8 cellular contexts compared by ENCODE assay signal in genomic region chr10:24882047-24882698, GRCh38.
DNase-seq lines count a peak whose midpoint lies in the region; ATAC-seq and TF ChIP-seq lines count a peak whose summit lies in the region.

No MANE protein-coding gene starts in this region.

- WGBS in prostate gland, result 80% methylated on average over 11 of the region's 11 CpGs

- H3K4me1 ChIP-seq in gastrocnemius medialis, result no peaks in the 10 kb centered on the region
- no peaks in the 10 kb centered on the region for H3K4me1 ChIP-seq in prostate gland (replicated peaks)

- no peaks in the 10 kb centered on the region for H3K27me3 ChIP-seq in gastrocnemius medialis
- no peaks in the 10 kb centered on the region for H3K27me3 ChIP-seq in prostate gland (replicated peaks; ENCODE audit: insufficient read depth)

- no peak overlapping the region for H3K27ac ChIP-seq in gastrocnemius medialis
- no peak overlapping the region for H3K27ac ChIP-seq in prostate gland

- TF ChIP-seq POLR2A in gastrocnemius medialis (IDR thresholded peaks at IDR 0.05) (no peak), prostate gland (IDR thresholded peaks at IDR 0.05) (no peak)

- H3K4me3 ChIP-seq in choroid plexus epithelial cell (ENCODE audit: low read depth, low read length) (no peak overlapping the region), gastrocnemius medialis (no peak overlapping the region), prostate gland (no peak overlapping the region)

- no peak for ATAC-seq in gastrocnemius medialis

- in situ Hi-C loops in gastrocnemius medialis (cut with MboI; ENCODE audit: low sequenced_read_pairs in 4 of 4), result no loop called here

- H3K9me3 ChIP-seq in gastrocnemius medialis, result no peaks in the 10 kb centered on the region
- H3K9me3 ChIP-seq in prostate gland, result no peaks in the 10 kb centered on the region

- H3K36me3 ChIP-seq in gastrocnemius medialis, result no peaks in the 10 kb centered on the region
- no peaks in the 10 kb centered on the region for H3K36me3 ChIP-seq in prostate gland

- DNase-seq in stimulated activated CD4-positive, alpha-beta T cell treated with anti-CD3 and anti-CD28 coated beads, Interleukin-15, amount 100 ng/mL, for 24 hours, result peak; percentile 50
- no peak for DNase-seq in stimulated activated CD4-positive, alpha-beta T cell treated with anti-CD3 and anti-CD28 coated beads, Interleukin-4, amount 100 ng/mL, for 1 hour
- DNase-seq in T-helper 1 cell (peak in 3 of 5 donors; percentile 15 to 71 (median 21)), choroid plexus epithelial cell (ENCODE audit: low read depth) (peak; percentile 81), gastrocnemius medialis (no peak), prostate gland (ENCODE audit: low spot score) (no peak), HuH-7 (ENCODE audit: low spot score) (no peak), retina (no peak)

- intact Hi-C loops in gastrocnemius medialis (cut with DNase I; ENCODE audit: low total_unique reads), result no loop called here
- intact Hi-C loops in prostate gland (cut with DNase I), result no loop called here

- TF ChIP-seq CTCF in choroid plexus epithelial cell (conservative IDR thresholded peaks at IDR 0.05; ENCODE audit: low read depth, low read length) (no peak), gastrocnemius medialis (IDR thresholded peaks at IDR 0.05 in 4 of 5, conservative IDR thresholded peaks at IDR 0.05 in 1 of 5) (no peak), prostate gland (IDR thresholded peaks at IDR 0.05) (no peak)

Comparison
In these comparisons a context has a peak if more than half of its experiments do, and no peak if none do; other contexts are left out.
1. DNase-seq: peak in stimulated activated CD4-positive, alpha-beta T cell treated with anti-CD3 and anti-CD28 coated beads, Interleukin-15, amount 100 ng/mL, for 24 hours (single experiment), T-helper 1 cell (3 of 5) and choroid plexus epithelial cell (single experiment); none in stimulated activated CD4-positive, alpha-beta T cell treated with anti-CD3 and anti-CD28 coated beads, Interleukin-4, amount 100 ng/mL, for 1 hour (single experiment), gastrocnemius medialis (0 of 2), prostate gland (single experiment), HuH-7 (single experiment) and retina (single experiment).